ENCODE assay signal across 11 cellular contexts in genomic region chr3:32436816-32437189, GRCh38. TPM values are rescaled to one million over a fixed set of nuclear protein-coding genes. Genes with fewer than 3 reads are reported as not detected.
A peak's percentile ranks its signal among the peaks of the same experiment; 100 is the strongest.
DNase-seq lines count a peak whose midpoint lies in the region; ATAC-seq lines count a peak whose summit lies in the region.
"Had no signal": no experiment of that assay in that cellular context is flagged by ENCODE, and none has a peak within 500 bp of the region (broad histone marks: within the 10 kb centered on the region; RNA-seq: fewer than 3 reads in every experiment).

No MANE protein-coding gene starts in this region.

- H3K9me3 Mint-ChIP-seq in activated naive CD4-positive, alpha-beta T cell treated with anti-CD3 and anti-CD28 coated beads for 36 hours, result no peaks in the 10 kb centered on the region
- H3K9me3 Mint-ChIP-seq in IgD-negative memory B cell, result no peaks in the 10 kb centered on the region
- no peaks in the 10 kb centered on the region for H3K9me3 Mint-ChIP-seq in stimulated activated effector memory CD8-positive, alpha-beta T cell treated with anti-CD3 and anti-CD28 coated beads, Interleukin-12 subunit alpha, Interleukin-12 subunit beta, amount 100 ng/mL, for 72 hours

- intact Hi-C loops in activated naive CD4-positive, alpha-beta T cell treated with anti-CD3 and anti-CD28 coated beads for 36 hours (cut with micrococcal nuclease), result no loop called here

- H3K4me3 Mint-ChIP-seq in activated naive CD4-positive, alpha-beta T cell treated with anti-CD3 and anti-CD28 coated beads for 36 hours, result no peak overlapping the region
- peak overlapping the region in 2 of 4 donors; percentile 61 to 86 for H3K4me3 Mint-ChIP-seq in IgD-negative memory B cell
- no peak overlapping the region for H3K4me3 Mint-ChIP-seq in stimulated activated effector memory CD8-positive, alpha-beta T cell treated with anti-CD3 and anti-CD28 coated beads, Interleukin-12 subunit alpha, Interleukin-12 subunit beta, amount 100 ng/mL, for 72 hours

- peak; percentile 35 for ATAC-seq in HG02642 (IDR thresholded peaks at IDR 0.05; ENCODE audit: poor library complexity, unreplicated experiment)
- ATAC-seq in stimulated activated effector memory CD8-positive, alpha-beta T cell treated with anti-CD3 and anti-CD28 coated beads, Interleukin-12 subunit alpha, Interleukin-12 subunit beta, amount 100 ng/mL, for 72 hours, result no peak

- CTCF ChIA-PET in activated naive CD4-positive, alpha-beta T cell treated with anti-CD3 and anti-CD28 coated beads for 36 hours (lab: Charles Lee), result interaction anchor here (1.1 to 1.8 kb wide), 2 partner anchors 20 to 31 kb away, joined by 3 to 4 read pairs; no protein-coding TSS in a partner anchor

- H3K27ac Mint-ChIP-seq in activated naive CD4-positive, alpha-beta T cell treated with anti-CD3 and anti-CD28 coated beads for 36 hours, result peak overlapping the region; percentile 81
- peak overlapping the region; percentile 42 to 90 (median 71) for H3K27ac Mint-ChIP-seq in IgD-negative memory B cell
- H3K27ac Mint-ChIP-seq in stimulated activated effector memory CD8-positive, alpha-beta T cell treated with anti-CD3 and anti-CD28 coated beads, Interleukin-12 subunit alpha, Interleukin-12 subunit beta, amount 100 ng/mL, for 72 hours, result peak overlapping the region; percentile 65

- no peak for DNase-seq in activated naive CD4-positive, alpha-beta T cell treated with anti-CD3 and anti-CD28 coated beads for 36 hours
- no peak for DNase-seq in activated naive CD4-positive, alpha-beta T cell treated with Interleukin-2 at 50 U/mL for 16 hours
- DNase-seq in stimulated activated effector memory CD8-positive, alpha-beta T cell treated with anti-CD3 and anti-CD28 coated beads, Interleukin-12 subunit alpha, Interleukin-12 subunit beta, amount 100 ng/mL, for 72 hours (ENCODE audit: low spot score in 2 of 2), result no peak
- DNase-seq in NCI-H187 treated with DMSO at 0.1 percent for 48 hours (lab: John Stamatoyannopoulos, UW) (no peak), NCI-H146 (lab: John Stamatoyannopoulos, UW) (no peak)
- DNase-seq in stimulated activated CD4-positive, alpha-beta T cell treated with anti-CD3 and anti-CD28 coated beads, Interleukin-15, amount 100 ng/mL, for 24 hours, result no peak
- DNase-seq: cerebellar nuclear complex, NCI-H1092 treated with DMSO at 0.1 percent for 48 hours, NCI-H748 treated with DMSO at 0.1 percent for 48 hours had no signal

- peaks cover 7% of the 10 kb centered on the region for H3K36me3 Mint-ChIP-seq in activated naive CD4-positive, alpha-beta T cell treated with anti-CD3 and anti-CD28 coated beads for 36 hours (ENCODE audit: low read depth)
- H3K36me3 Mint-ChIP-seq in IgD-negative memory B cell, result peaks cover 3% of the 10 kb centered on the region
- H3K36me3 Mint-ChIP-seq in stimulated activated effector memory CD8-positive, alpha-beta T cell treated with anti-CD3 and anti-CD28 coated beads, Interleukin-12 subunit alpha, Interleukin-12 subunit beta, amount 100 ng/mL, for 72 hours, result no peaks in the 10 kb centered on the region

- peaks cover 81% of the 10 kb centered on the region for H3K4me1 Mint-ChIP-seq in activated naive CD4-positive, alpha-beta T cell treated with anti-CD3 and anti-CD28 coated beads for 36 hours (ENCODE audit: low read depth)
- peaks cover 45 to 76% (median 66%) of the 10 kb centered on the region in 3 donors for H3K4me1 Mint-ChIP-seq in IgD-negative memory B cell
- H3K4me1 Mint-ChIP-seq in stimulated activated effector memory CD8-positive, alpha-beta T cell treated with anti-CD3 and anti-CD28 coated beads, Interleukin-12 subunit alpha, Interleukin-12 subunit beta, amount 100 ng/mL, for 72 hours, result peaks cover 66% of the 10 kb centered on the region

- no peaks in the 10 kb centered on the region for H3K27me3 Mint-ChIP-seq in activated naive CD4-positive, alpha-beta T cell treated with anti-CD3 and anti-CD28 coated beads for 36 hours (ENCODE audit: low read depth)
- no peaks in the 10 kb centered on the region for H3K27me3 Mint-ChIP-seq in IgD-negative memory B cell

RNA-seq across cellular contexts. Expression of gene CMTM7, which starts 45.1 kb away (rescaled TPM):
- total RNA-seq in activated naive CD4-positive, alpha-beta T cell treated with anti-CD3 and anti-CD28 coated beads for 36 hours, result 10 to 100 TPM; 59.1 to 60.2 TPM
- 141 TPM for polyA plus RNA-seq in IgD-negative memory B cell
